9 cellular contexts compared by ENCODE assay signal in the genomic region with DNA sequence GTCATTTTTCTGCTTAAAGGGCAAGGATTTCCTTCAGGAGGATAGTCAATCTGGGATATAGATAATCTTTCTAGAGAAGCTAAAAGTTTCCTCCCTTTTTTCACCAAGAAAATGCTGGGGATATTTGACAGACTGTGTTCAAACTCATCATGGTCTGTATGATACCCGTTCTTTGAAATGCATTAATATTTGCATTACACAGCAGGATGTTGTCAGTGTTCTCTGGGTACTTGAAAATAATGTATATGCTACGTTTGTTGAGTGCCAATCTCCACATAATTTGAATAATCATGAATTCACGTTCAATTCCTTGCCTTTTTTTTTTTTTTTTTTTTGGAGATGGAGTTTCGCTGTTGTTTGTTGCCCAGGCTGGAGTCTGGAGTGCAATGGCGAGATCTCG. TPM values are rescaled to one million over a fixed set of nuclear protein-coding genes. Genes with fewer than 3 reads are reported as not detected.
"Had no signal": no experiment of that assay in that cellular context is flagged by ENCODE, and none has a peak within 500 bp of the region (broad histone marks: within the 10 kb centered on the region; RNA-seq: fewer than 3 reads in every experiment).

No MANE protein-coding gene starts in this region.

- DNase-seq: GDM1, GF-D8 had no signal

- FAIRE-seq: G401.6, GM12878, GM12891, GM12892, GM18507, GM19239 had no signal

- H3K4me3 ChIP-seq: GM12878 had no signal

- ATAC-seq: GM12878 had no signal

RNA-seq across cellular contexts. Expression of gene BMPR1B, which starts 18.0 kb away (rescaled TPM):
- total RNA-seq: G401, GM12878 had no signal
- polyA plus RNA-seq: GM12878 had no signal
